1 cellular context compared by ENCODE assay signal in genomic region chr19:4206818-4207484, GRCh38.
TF ChIP-seq lines count a peak whose summit lies in the region.

No MANE protein-coding gene starts in this region.

TF ChIP-seq in A549, 52 proteins besides CTCF, POLR2A, EP300 and RAD21:
- 0 out of 2 replicates have a peak, but pooled peaks have one; percentile 39 for TF ChIP-seq ESRRA (IDR thresholded peaks at IDR 0.05; ENCODE audit: borderline replicate concordance, low read length)
- TF ChIP-seq PBX3 (IDR thresholded peaks at IDR 0.05): no peak
TF ChIP-seq in A549: peak in this region for 1.
